In genomic region chr15:85475317-85475701, GRCh38 we compare ENCODE assay signal across 9 cellular contexts.
DNase-seq lines count a peak whose midpoint lies in the region; ATAC-seq and TF ChIP-seq lines count a peak whose summit lies in the region.
"Had no signal": no experiment of that assay in that cellular context is flagged by ENCODE, and none has a peak within 500 bp of the region (broad histone marks: within the 10 kb centered on the region; RNA-seq: fewer than 3 reads in every experiment).

No MANE protein-coding gene starts in this region.

- CTCF ChIA-PET in CD4-positive, alpha-beta memory T cell (lab: Charles Lee; ENCODE audit: partially characterized antibody) = interaction anchor here (0.7 to 2.7 kb wide), 6 partner anchors 10 to 179 kb away, joined by 3 to 13 read pairs (median 4); no protein-coding TSS in a partner anchor

- intact Hi-C loops in CD4-positive, alpha-beta memory T cell (cut with micrococcal nuclease) = no loop called here

- H4K20me1 ChIP-seq in Karpas-422 (ENCODE audit: insufficient read depth, low read depth, low read length) = no peaks in the 10 kb centered on the region

- POLR2A ChIA-PET in CD4-positive, alpha-beta memory T cell (lab: Charles Lee; ENCODE audit: partially characterized antibody) = interaction anchor here (0.9 to 1.5 kb wide), 2 partner anchors 144 to 214 kb away, joined by 3 to 4 read pairs; no protein-coding TSS in a partner anchor

- H3K36me3 ChIP-seq in Karpas-422 (ENCODE audit: insufficient read depth, low read length) = no peaks in the 10 kb centered on the region
- H3K36me3 ChIP-seq in CD4-positive, alpha-beta memory T cell (ENCODE audit: insufficient read depth, low read length) = no peaks in the 10 kb centered on the region

- peak overlapping the region; percentile 96 for H3K27ac ChIP-seq in Karpas-422 (ENCODE audit: low read length)
- H3K27ac ChIP-seq in CD4-positive, alpha-beta memory T cell (ENCODE audit: low read depth, low read length) = no peak overlapping the region
- H3K27ac ChIP-seq: body of pancreas had no signal

- H3K27me3 Mint-ChIP-seq in CD4-positive, alpha-beta memory T cell = no peaks in the 10 kb centered on the region

- H3K27ac Mint-ChIP-seq in CD4-positive, alpha-beta memory T cell = peak overlapping the region in 3 of 7 donors; percentile 12 to 68 (median 32)

- TF ChIP-seq CTCF in GM12864 (IDR thresholded peaks at IDR 0.05; ENCODE audit: low read depth, low read length, missing control alignments) = no peak

- peaks cover 96% of the 10 kb centered on the region for H3K4me1 ChIP-seq in Karpas-422 (ENCODE audit: low read length)
- H3K4me1 ChIP-seq in CD4-positive, alpha-beta memory T cell (ENCODE audit: insufficient read depth, low read length) = peaks cover 53% of the 10 kb centered on the region

- no peaks in the 10 kb centered on the region for H3K27me3 ChIP-seq in Karpas-422 (ENCODE audit: low read length)
- no peaks in the 10 kb centered on the region for H3K27me3 ChIP-seq in CD4-positive, alpha-beta memory T cell (ENCODE audit: insufficient read depth, low read length)
- H3K27me3 ChIP-seq: body of pancreas had no signal

- H3K4me1 Mint-ChIP-seq in CD4-positive, alpha-beta memory T cell = peaks cover 63 to 94% (median 73%) of the 10 kb centered on the region in 4 donors

- no peaks in the 10 kb centered on the region for H3K9me3 ChIP-seq in Karpas-422 (ENCODE audit: low read length)
- H3K9me3 ChIP-seq in CD4-positive, alpha-beta memory T cell (ENCODE audit: control insufficient read depth in 1 of 2, low read length in 2 of 2) = no peaks in the 10 kb centered on the region
- H3K9me3 ChIP-seq: body of pancreas had no signal

- peak overlapping the region; percentile 78 for H3K4me2 ChIP-seq in Karpas-422 (ENCODE audit: low read depth, low read length, poor library complexity, severe bottlenecking)

- no peak overlapping the region for H2AFZ ChIP-seq in Karpas-422 (ENCODE audit: low read length)

- H3K79me2 ChIP-seq in Karpas-422 (ENCODE audit: low read length) = peaks cover 94% of the 10 kb centered on the region

- no peaks in the 10 kb centered on the region for H3K9me3 Mint-ChIP-seq in CD4-positive, alpha-beta memory T cell

- H3K9me2 ChIP-seq in Karpas-422 (replicated peaks; ENCODE audit: insufficient read depth, low read length) = no peaks in the 10 kb centered on the region

- peak overlapping the region in 3 of 8 donors; percentile 0 to 22 (median 11) for H3K4me3 Mint-ChIP-seq in CD4-positive, alpha-beta memory T cell

- H3K9ac ChIP-seq in Karpas-422 (ENCODE audit: low read length) = peak overlapping the region; percentile 66

- H3K4me3 ChIP-seq in GM12864 (ENCODE audit: low read depth, low read length) (peak overlapping the region; percentile 20; the same call in 1 of the 2 replicates), Karpas-422 (ENCODE audit: low read length) (peak overlapping the region; percentile 58)
- no peak overlapping the region for H3K4me3 ChIP-seq in CD4-positive, alpha-beta memory T cell (ENCODE audit: low read length in 2 of 2)
- H3K4me3 ChIP-seq: body of pancreas had no signal

- DNase-seq in GM12864 (ENCODE audit: low read depth) = peak; percentile 64
- DNase-seq in Karpas-422 = peak; percentile 90
- no peak for DNase-seq in activated CD4-positive, alpha-beta T cell treated with anti-CD3 and anti-CD28 coated beads, Interleukin-2, amount 50 U/mL, for 1 hour
- no peak for DNase-seq in CD4-positive, alpha-beta memory T cell
- DNase-seq in NCI-H345 treated with DMSO at 0.1 percent for 48 hours (lab: John Stamatoyannopoulos, UW; ENCODE audit: unreplicated experiment) = no peak
- DNase-seq in putamen (ENCODE audit: low spot score) = no peak
- DNase-seq: body of pancreas had no signal

- ATAC-seq in GM21529 (IDR thresholded peaks at IDR 0.05; ENCODE audit: unreplicated experiment) (peak; percentile 85), esophagus mucosa (peak; percentile 30)
- ATAC-seq: body of pancreas had no signal

- H3K36me3 Mint-ChIP-seq in CD4-positive, alpha-beta memory T cell = no peaks in the 10 kb centered on the region

Comparison
In these comparisons a context has a peak if more than half of its experiments do, and no peak if none do; other contexts are left out.
1. DNase-seq: peak in GM12864 (single experiment) and Karpas-422 (single experiment); none in activated CD4-positive, alpha-beta T cell treated with anti-CD3 and anti-CD28 coated beads, Interleukin-2, amount 50 U/mL, for 1 hour (single experiment), CD4-positive, alpha-beta memory T cell (0 of 5), NCI-H345 treated with DMSO at 0.1 percent for 48 hours (single experiment) and putamen (single experiment).
2. H3K4me3 ChIP-seq: peak in GM12864 (single experiment) and Karpas-422 (single experiment); none in CD4-positive, alpha-beta memory T cell (0 of 2).